11 cellular contexts compared by ENCODE assay signal in genomic region chr5:95808013-95808685, GRCh38. TPM values are rescaled to one million over a fixed set of nuclear protein-coding genes. Genes with fewer than 3 reads are reported as not detected.
DNase-seq lines count a peak whose midpoint lies in the region; ATAC-seq and TF ChIP-seq lines count a peak whose summit lies in the region.
"Had no signal": no experiment of that assay in that cellular context is flagged by ENCODE, and none has a peak within 500 bp of the region (broad histone marks: within the 10 kb centered on the region; RNA-seq: fewer than 3 reads in every experiment).

No MANE protein-coding gene starts in this region.

- no peak overlapping the region for H3K4ac ChIP-seq in mesenchymal stem cell (ENCODE audit: low read depth in 1 of 2, low read length in 2 of 2)

- H3K9me3 Mint-ChIP-seq in activated CD4-positive, alpha-beta memory T cell treated with anti-CD3 and anti-CD28 coated beads for 36 hours, result no peaks in the 10 kb centered on the region

- no peaks in the 10 kb centered on the region for H3K27me3 ChIP-seq in heart right ventricle
- H3K27me3 ChIP-seq in mesenchymal stem cell (ENCODE audit: control insufficient read depth in 1 of 2, insufficient read depth in 1 of 2, low read length in 2 of 2), result no peaks in the 10 kb centered on the region
- no peaks in the 10 kb centered on the region for H3K27me3 ChIP-seq in breast epithelium
- H3K27me3 ChIP-seq: SJCRH30 had no signal

- peak overlapping the region in 1 of 2 experiments; percentile 57 for H3K14ac ChIP-seq in mesenchymal stem cell (ENCODE audit: low read length in 2 of 2)

- H2BK120ac ChIP-seq in mesenchymal stem cell (ENCODE audit: low read depth, low read length), result no peak overlapping the region

- H3K4me1 ChIP-seq in heart right ventricle (peaks cover 11 to 73% (median 48%) of the 10 kb centered on the region in 9 donors), mesenchymal stem cell (ENCODE audit: control insufficient read depth, insufficient read depth, low read depth, low read length) (peaks cover 26% of the 10 kb centered on the region), urinary bladder (ENCODE audit: insufficient read depth) (peaks cover 4% of the 10 kb centered on the region), breast epithelium (peaks cover 0 to 5% of the 10 kb centered on the region in 2 donors)

- DNase-seq in heart right ventricle (no peak), left cardiac atrium (no peak), mesenchymal stem cell (no peak), breast epithelium (ENCODE audit: low spot score in 2 of 2) (no peak), AML-193 (lab: John Stamatoyannopoulos, UW) (no peak), NAMALWA (ENCODE audit: low spot score) (no peak)
- no peak for DNase-seq in activated CD4-positive, alpha-beta memory T cell treated with anti-CD3 and anti-CD28 coated beads for 36 hours

- no peak overlapping the region for H2BK15ac ChIP-seq in mesenchymal stem cell (ENCODE audit: low read depth, poor library complexity, severe bottlenecking)

- no peak for TF ChIP-seq POLR2A in breast epithelium (IDR thresholded peaks at IDR 0.05)

- peak overlapping the region; percentile 63 for H4K91ac ChIP-seq in mesenchymal stem cell (ENCODE audit: low read length)

- TF ChIP-seq CTCF in heart right ventricle (IDR thresholded peaks at IDR 0.05), result no peak
- peak in 1 of 3 donors; percentile 8 for TF ChIP-seq CTCF in breast epithelium (IDR thresholded peaks at IDR 0.05)

- peaks cover under 1% of the 10 kb centered on the region for H3K36me3 Mint-ChIP-seq in activated CD4-positive, alpha-beta memory T cell treated with anti-CD3 and anti-CD28 coated beads for 36 hours

- peak overlapping the region; percentile 6 for H3K4me3 Mint-ChIP-seq in activated CD4-positive, alpha-beta memory T cell treated with anti-CD3 and anti-CD28 coated beads for 36 hours

- H2BK12ac ChIP-seq in mesenchymal stem cell (ENCODE audit: low read length in 2 of 2), result peak overlapping the region in 1 of 2 experiments; percentile 54

- intact Hi-C loops in heart right ventricle (cut with DNase I) (loop anchor here in 1 of 10 donors (2.0 kb wide), 1 partner anchor 15 kb away; the partner anchor contains the start of gene GLRX), left cardiac atrium (cut with DNase I) (no loop called here), breast epithelium (cut with DNase I; ENCODE audit: low total_unique reads) (no loop called here)
- intact Hi-C loops in activated CD4-positive, alpha-beta memory T cell treated with anti-CD3 and anti-CD28 coated beads for 36 hours (cut with micrococcal nuclease), result loop anchor here (1.0 to 2.0 kb wide), 4 partner anchors 19 to 35 kb away; no protein-coding TSS in a partner anchor

- POLR2A ChIA-PET in activated CD4-positive, alpha-beta memory T cell treated with anti-CD3 and anti-CD28 coated beads for 36 hours (lab: Charles Lee), result interaction anchor here (0.8 to 5.0 kb wide), 3 partner anchors 13 to 35 kb away, joined by 3 to 45 read pairs (median 4); partner anchors contain the start of gene GLRX

- H2AFZ ChIP-seq in mesenchymal stem cell (ENCODE audit: low read depth, low read length), result no peak overlapping the region

- H3K4me3 ChIP-seq in heart right ventricle (peak overlapping the region in 5 of 10 donors; percentile 7 to 31 (median 15)), mesenchymal stem cell (ENCODE audit: insufficient read depth in 1 of 2, low read depth in 1 of 2, low read length in 2 of 2) (peak overlapping the region in 1 of 2 experiments; percentile 58), urinary bladder (ENCODE audit: low read depth, low read length) (no peak overlapping the region), breast epithelium (peak overlapping the region in 1 of 3 donors; percentile 4)
- H3K4me3 ChIP-seq: SJCRH30 had no signal

- no peak overlapping the region for H2BK5ac ChIP-seq in mesenchymal stem cell (ENCODE audit: low read depth, low read length, poor library complexity, severe bottlenecking)

- H3K9ac ChIP-seq in mesenchymal stem cell (ENCODE audit: low read length), result peak overlapping the region; percentile 73
- H3K9ac ChIP-seq: KMS-11 had no signal

- H3K23ac ChIP-seq in mesenchymal stem cell (ENCODE audit: low read length in 2 of 2), result no peak overlapping the region

- H3K9me3 ChIP-seq in heart right ventricle (peaks cover 0 to 12% (median 0%) of the 10 kb centered on the region in 11 donors), mesenchymal stem cell (ENCODE audit: control insufficient read depth, low read length) (peaks cover 6% of the 10 kb centered on the region), breast epithelium (no peaks in the 10 kb centered on the region)
- H3K9me3 ChIP-seq: SJCRH30 had no signal

- no peaks in the 10 kb centered on the region for H3K27me3 Mint-ChIP-seq in activated CD4-positive, alpha-beta memory T cell treated with anti-CD3 and anti-CD28 coated beads for 36 hours

- H3K18ac ChIP-seq in mesenchymal stem cell (ENCODE audit: low read depth in 1 of 2, low read length in 2 of 2), result peak overlapping the region in 1 of 2 experiments; percentile 37

- peaks cover 8% of the 10 kb centered on the region for H3K79me1 ChIP-seq in mesenchymal stem cell (replicated peaks; ENCODE audit: low read length, poor library complexity, severe bottlenecking)

- peak overlapping the region; percentile 65 for H3K27ac Mint-ChIP-seq in activated CD4-positive, alpha-beta memory T cell treated with anti-CD3 and anti-CD28 coated beads for 36 hours

- CTCF ChIA-PET in activated CD4-positive, alpha-beta memory T cell treated with anti-CD3 and anti-CD28 coated beads for 36 hours (lab: Charles Lee), result interaction anchor here (0.7 to 5.5 kb wide), 14 partner anchors 9 to 144 kb away, joined by 3 to 66 read pairs (median 4); partner anchors contain the start of gene GLRX

- H3K27ac ChIP-seq in heart right ventricle (peak overlapping the region; percentile 44 to 89 (median 83)), mesenchymal stem cell (ENCODE audit: low read length, poor library complexity, severe bottlenecking) (peak overlapping the region; percentile 2), urinary bladder (ENCODE audit: low read depth) (peak overlapping the region; percentile 79), breast epithelium (peak overlapping the region in 1 of 2 donors; percentile 78)
- H3K27ac ChIP-seq: C4-2B, KMS-11, SJCRH30 had no signal

- peak in 2 of 8 donors; percentile 0 to 10 for ATAC-seq in heart right ventricle
- no peak for ATAC-seq in left cardiac atrium

- WGBS in heart right ventricle, 2 donors, result 71 to 72% methylated on average over 7 of the region's 7 CpGs
- 90% methylated on average over 6 of the region's 7 CpGs for WGBS in mesenchymal stem cell
- WGBS in urinary bladder, result 71% methylated on average over 7 of the region's 7 CpGs

- peak overlapping the region; percentile 98 for H2AK5ac ChIP-seq in mesenchymal stem cell (ENCODE audit: low read length, severe bottlenecking)

- peak overlapping the region; percentile 14 for H4K8ac ChIP-seq in mesenchymal stem cell (ENCODE audit: low read length)

- no peak overlapping the region for H3K4me2 ChIP-seq in mesenchymal stem cell (ENCODE audit: low read length, poor library complexity, severe bottlenecking)
- H3K4me2 ChIP-seq: KMS-11 had no signal

- peaks cover 50% of the 10 kb centered on the region for H3K4me1 Mint-ChIP-seq in activated CD4-positive, alpha-beta memory T cell treated with anti-CD3 and anti-CD28 coated beads for 36 hours (ENCODE audit: low read depth)

- H3K36me3 ChIP-seq in heart right ventricle (peaks cover 0 to 18% (median 0%) of the 10 kb centered on the region in 9 donors), mesenchymal stem cell (ENCODE audit: control insufficient read depth in 1 of 2, insufficient read depth in 2 of 2, low read depth in 1 of 2, low read length in 2 of 2) (peaks cover 3 to 20% of the 10 kb centered on the region in 2 experiments), urinary bladder (ENCODE audit: insufficient read depth) (no peaks in the 10 kb centered on the region), breast epithelium (no peaks in the 10 kb centered on the region)
- H3K36me3 ChIP-seq: SJCRH30 had no signal

RNA-seq across cellular contexts. Expression of gene GLRX, which starts 14.4 kb away (rescaled TPM):
- total RNA-seq in heart right ventricle, result 100 to 1,000 TPM in 7 of 10 donors, 10 to 100 TPM in 3; 68.7 to 156 (median 111) TPM
- polyA plus RNA-seq in heart right ventricle, result 100 to 1,000 TPM in 1 of 2 donors, 10 to 100 TPM in 1; 51.6 to 116 TPM
- total RNA-seq in left cardiac atrium, result 10 to 100 TPM; 73.1 to 76.0 TPM
- total RNA-seq in activated CD4-positive, alpha-beta memory T cell treated with anti-CD3 and anti-CD28 coated beads for 36 hours, result 10 to 100 TPM; 33.2 to 34.0 TPM
- polyA plus RNA-seq in mesenchymal stem cell (2013, experiment 1 of 2), result 137 TPM
- polyA plus RNA-seq in mesenchymal stem cell (2013, experiment 2 of 2), result 143 TPM
- 23.5 TPM for total RNA-seq in urinary bladder
- polyA plus RNA-seq in urinary bladder, result 61.1 TPM
- total RNA-seq in breast epithelium, result 100 to 1,000 TPM in 1 of 3 donors, 10 to 100 TPM in 2; 42.1 to 106 (median 72.8) TPM
